In genomic region chr4:112910109-112910736, GRCh38 we compare ENCODE assay signal across 1 cellular context.
TF ChIP-seq lines count a peak whose summit lies in the region.

No MANE protein-coding gene starts in this region.

TF ChIP-seq in HEK293, 187 proteins besides CTCF, POLR2A, EP300 and RAD21 (continued from another document and continues in another):
- TF ChIP-seq TSHZ1 (tag by site-specific recombination; IDR thresholded peaks at IDR 0.05; ENCODE audit: borderline replicate concordance) (0 out of 2 replicates have a peak, but pooled peaks have one; percentile 15), PRDM6 (tag by site-specific recombination; IDR thresholded peaks at IDR 0.05) (peak; percentile 96), ZNF548 (tag by site-specific recombination; IDR thresholded peaks at IDR 0.05) (no peak), ZNF423 (tag by site-specific recombination; IDR thresholded peaks at IDR 0.05) (no peak), ZFP37 (tag by site-specific recombination; IDR thresholded peaks at IDR 0.05) (no peak), ZNF239 (tag by site-specific recombination; IDR thresholded peaks at IDR 0.05) (no peak), KLF7 (tag by site-specific recombination; IDR thresholded peaks at IDR 0.05; ENCODE audit: borderline replicate concordance) (no peak), ZSCAN16 (tag by site-specific recombination; IDR thresholded peaks at IDR 0.05) (no peak), ZNF658 (tag by site-specific recombination; IDR thresholded peaks at IDR 0.05) (no peak), ZNF18 (tag by site-specific recombination; IDR thresholded peaks at IDR 0.05) (peak; percentile 52), ZBTB6 (tag by site-specific recombination; IDR thresholded peaks at IDR 0.05) (no peak), PBX3 (CRISPR knock-in tag; IDR thresholded peaks at IDR 0.05) (no peak), ZNF37A (tag by site-specific recombination; IDR thresholded peaks at IDR 0.05) (no peak), ZSCAN23 (tag by site-specific recombination; IDR thresholded peaks at IDR 0.05) (no peak), REST (tag by site-specific recombination; IDR thresholded peaks at IDR 0.05) (no peak), ZNF114 (tag by site-specific recombination; IDR thresholded peaks at IDR 0.05) (no peak), ZNF121 (tag by site-specific recombination; IDR thresholded peaks at IDR 0.05) (no peak), ZNF112 (tag by site-specific recombination; IDR thresholded peaks at IDR 0.05) (no peak), ZBTB20 (tag by site-specific recombination; IDR thresholded peaks at IDR 0.05) (no peak), ZNF555 (tag by site-specific recombination; conservative IDR thresholded peaks at IDR 0.05) (no peak), ZNF391 (tag by site-specific recombination; IDR thresholded peaks at IDR 0.05; ENCODE audit: borderline replicate concordance, low read depth) (no peak), GFI1B (tag by site-specific recombination; IDR thresholded peaks at IDR 0.05) (peak; percentile 66; the same call in 1 of the 2 replicates), ZNF623 (tag by site-specific recombination; IDR thresholded peaks at IDR 0.05) (no peak), GLIS2 (tag by site-specific recombination; IDR thresholded peaks at IDR 0.05) (no peak), ZNF311 (tag by site-specific recombination; IDR thresholded peaks at IDR 0.05; ENCODE audit: borderline replicate concordance) (no peak), ZNF148 (tag by site-specific recombination; IDR thresholded peaks at IDR 0.05; ENCODE audit: borderline replicate concordance) (no peak), ZNF501 (tag by site-specific recombination; IDR thresholded peaks at IDR 0.05) (no peak), ZNF366 (tag by site-specific recombination; conservative IDR thresholded peaks at IDR 0.05) (no peak), OVOL3 (tag by site-specific recombination; IDR thresholded peaks at IDR 0.05) (peak; percentile 44; the same call in 1 of the 2 replicates), KLF9 (tag by site-specific recombination; IDR thresholded peaks at IDR 0.05; ENCODE audit: low read depth) (no peak), HOXC10 (CRISPR knock-in tag; IDR thresholded peaks at IDR 0.05) (no peak), MZF1 (tag by site-specific recombination; IDR thresholded peaks at IDR 0.05; ENCODE audit: borderline replicate concordance) (no peak), KLF16 (tag by site-specific recombination; IDR thresholded peaks at IDR 0.05) (no peak), ELK4 (IDR thresholded peaks at IDR 0.05; ENCODE audit: borderline replicate concordance, low read depth, low read length) (no peak), ZIC2 (tag by site-specific recombination; IDR thresholded peaks at IDR 0.05) (peak; percentile 39; the same call in 1 of the 2 replicates), ZSCAN18 (tag by site-specific recombination; IDR thresholded peaks at IDR 0.05) (no peak), ZNF488 (tag by site-specific recombination; IDR thresholded peaks at IDR 0.05) (no peak), ZNF433 (tag by site-specific recombination; IDR thresholded peaks at IDR 0.05; ENCODE audit: low read depth) (no peak), ZNF324 (tag by site-specific recombination; IDR thresholded peaks at IDR 0.05) (no peak), BCL11B (tag by site-specific recombination; IDR thresholded peaks at IDR 0.05; ENCODE audit: low read depth) (no peak), IKZF3 (tag by site-specific recombination; IDR thresholded peaks at IDR 0.05) (peak; percentile 54), ZNF19 (tag by site-specific recombination; IDR thresholded peaks at IDR 0.05; ENCODE audit: low read depth) (no peak), ZEB2 (tag by site-specific recombination; IDR thresholded peaks at IDR 0.05) (0 out of 2 replicates have a peak, but pooled peaks have one; percentile 44), ZNF544 (tag by site-specific recombination; IDR thresholded peaks at IDR 0.05) (no peak), ZNF530 (tag by site-specific recombination; IDR thresholded peaks at IDR 0.05; ENCODE audit: low read depth) (no peak)
